In genomic region chr9:92730897-92731296, GRCh38 we compare ENCODE assay signal across 27 cellular contexts. TPM values are rescaled to one million over a fixed set of nuclear protein-coding genes. Genes with fewer than 3 reads are reported as not detected.
A peak's percentile ranks its signal among the peaks of the same experiment; 100 is the strongest.
DNase-seq lines count a peak whose midpoint lies in the region; TF ChIP-seq lines count a peak whose summit lies in the region.
"Had no signal": no experiment of that assay in that cellular context is flagged by ENCODE, and none has a peak within 500 bp of the region (broad histone marks: within the 10 kb centered on the region; RNA-seq: fewer than 3 reads in every experiment).

No MANE protein-coding gene starts in this region.

- H3K4me3 Mint-ChIP-seq in type B pancreatic cell, result no peak overlapping the region
- H3K4me3 Mint-ChIP-seq: activated CD4-positive, alpha-beta T cell treated with anti-CD3 and anti-CD28 coated beads, Interleukin-2, amount 10 ng/mL, durations not matched to agents 24 days and 14 days; activated CD8-positive, alpha-beta memory T cell treated with anti-CD3 and anti-CD28 coated beads, Interleukin-2, amount 10 ng/mL, durations not matched to agents 7 days and 5 days; activated naive CD8-positive, alpha-beta T cell treated with anti-CD3 and anti-CD28 coated beads for 36 hours; activated T-helper 1 cell treated with anti-CD3 and anti-CD28 coated beads, Interleukin-12 subunit alpha, Interleukin-12 subunit beta, Interleukin-2, Interleukin-4 antibody, amounts not matched to agents 30 ng/mL and 10 ng/mL and 1 ng/mL, durations not matched to agents 14 hours and 24 hours and 36 hours; immature natural killer cell had no signal

- no peak overlapping the region for H3K4me3 ChIP-seq in SU-DHL-6 (ENCODE audit: insufficient read depth, low read length, poor library complexity, severe bottlenecking)
- no peak overlapping the region for H3K4me3 ChIP-seq in MG63
- no peak overlapping the region for H3K4me3 ChIP-seq in thyroid gland (replicated peaks in 1 of 3)
- no peak overlapping the region for H3K4me3 ChIP-seq in mesendoderm (ENCODE audit: low read length)
- H3K4me3 ChIP-seq: hepatocyte, right lobe of liver, transverse colon had no signal

- H3F3A ChIP-seq in SU-DHL-6 (ENCODE audit: insufficient read depth), result peaks cover 24% of the 10 kb centered on the region

- no peak overlapping the region for H3K4ac ChIP-seq in mesendoderm (ENCODE audit: low read depth, low read length)

- intact Hi-C loops in thyroid gland (cut with DNase I), result no loop called here

- peaks cover 52% of the 10 kb centered on the region for H3K79me1 ChIP-seq in mesendoderm (ENCODE audit: low read length)

- H3K23ac ChIP-seq in mesendoderm (ENCODE audit: low read length), result no peak overlapping the region

- TF ChIP-seq POLR2A in thyroid gland (IDR thresholded peaks at IDR 0.05), result no peak

- no peaks in the 10 kb centered on the region for H3K27me3 Mint-ChIP-seq in type B pancreatic cell
- H3K27me3 Mint-ChIP-seq: activated CD4-positive, alpha-beta T cell treated with anti-CD3 and anti-CD28 coated beads, Interleukin-2, amount 10 ng/mL, durations not matched to agents 24 days and 14 days; activated CD8-positive, alpha-beta memory T cell treated with anti-CD3 and anti-CD28 coated beads, Interleukin-2, amount 10 ng/mL, durations not matched to agents 7 days and 5 days; activated naive CD8-positive, alpha-beta T cell treated with anti-CD3 and anti-CD28 coated beads for 36 hours had no signal

- H2BK120ac ChIP-seq in mesendoderm (ENCODE audit: low read depth, low read length), result no peak overlapping the region

- H4K5ac ChIP-seq in mesendoderm (ENCODE audit: low read length), result no peak overlapping the region

- 87 to 94% methylated on average over 4 to 5 of the region's 8 CpGs for WGBS in thyroid gland, 2 donors
- no CpG with 5 or more reads among the region's 8 CpGs for WGBS in mesendoderm (ENCODE audit: extremely low coverage, insufficient coverage, low lambda C conversion rate)

- H2BK15ac ChIP-seq in mesendoderm (replicated peaks; ENCODE audit: low read depth), result no peak overlapping the region

- H3K36me3 Mint-ChIP-seq in type B pancreatic cell, result peaks cover 11% of the 10 kb centered on the region
- H3K36me3 Mint-ChIP-seq: activated CD8-positive, alpha-beta memory T cell treated with anti-CD3 and anti-CD28 coated beads, Interleukin-2, amount 10 ng/mL, durations not matched to agents 7 days and 5 days; activated naive CD8-positive, alpha-beta T cell treated with anti-CD3 and anti-CD28 coated beads for 36 hours had no signal

- H3K56ac ChIP-seq in mesendoderm (ENCODE audit: low read length), result no peak overlapping the region

- no peak overlapping the region for H3K18ac ChIP-seq in mesendoderm (ENCODE audit: low read length)

- H3K27ac ChIP-seq in SU-DHL-6 (ENCODE audit: low read depth, low read length) (peak overlapping the region; percentile 90; the same call in 1 of the 2 replicates), thyroid gland (no peak overlapping the region), mesendoderm (ENCODE audit: low read depth, low read length) (no peak overlapping the region)
- H3K27ac ChIP-seq: hepatocyte, right lobe of liver, transverse colon had no signal

- H3K27me3 ChIP-seq in SU-DHL-6 (ENCODE audit: low read length) (no peaks in the 10 kb centered on the region), MG63 (no peaks in the 10 kb centered on the region), thyroid gland (no peaks in the 10 kb centered on the region), mesendoderm (ENCODE audit: insufficient read depth, low read length, poor library complexity) (no peaks in the 10 kb centered on the region)
- H3K27me3 ChIP-seq: hepatocyte, right lobe of liver, transverse colon had no signal

- H3K4me1 Mint-ChIP-seq in type B pancreatic cell (ENCODE audit: unreplicated experiment), result peaks cover 10% of the 10 kb centered on the region

- no peak overlapping the region for H4K8ac ChIP-seq in mesendoderm (ENCODE audit: low read depth, low read length)

- H3K9me3 ChIP-seq in SU-DHL-6 (ENCODE audit: insufficient read depth, low read length) (no peaks in the 10 kb centered on the region), MG63 (no peaks in the 10 kb centered on the region), thyroid gland (no peaks in the 10 kb centered on the region)
- H3K9me3 ChIP-seq: right lobe of liver, transverse colon had no signal

- H2BK5ac ChIP-seq in mesendoderm (ENCODE audit: low read length), result no peak overlapping the region

- H3K9me2 ChIP-seq in SU-DHL-6 (replicated peaks; ENCODE audit: insufficient read depth, low read length), result no peaks in the 10 kb centered on the region

- H2AK5ac ChIP-seq in mesendoderm (ENCODE audit: low read length), result no peak overlapping the region

- H3K9ac ChIP-seq in SU-DHL-6 (ENCODE audit: low read length) (no peak overlapping the region), mesendoderm (ENCODE audit: low read length) (no peak overlapping the region)

- H4K20me1 ChIP-seq in SU-DHL-6 (ENCODE audit: low read depth, low read length), result peaks cover 8% of the 10 kb centered on the region; the same call in 1 of the 2 replicates

- H2AFZ ChIP-seq in SU-DHL-6 (ENCODE audit: low read depth, low read length, severe bottlenecking), result no peak overlapping the region
- H2AFZ ChIP-seq: hepatocyte had no signal

- peak; percentile 50 for DNase-seq in activated effector memory CD4-positive, alpha-beta T cell treated with anti-CD3 and anti-CD28 coated beads, Interleukin-2, amount 50 U/mL, for 16 hours
- no peak for DNase-seq in activated effector memory CD4-positive, alpha-beta T cell treated with Interleukin-2 at 50 U/mL for 16 hours
- DNase-seq in islet precursor cell (peak; percentile 44), type B pancreatic cell (ENCODE audit: extremely low spot score, unreplicated experiment) (peak; percentile 63), MG63 (no peak), thyroid gland (no peak), mesendoderm (no peak)
- DNase-seq: activated CD4-positive, alpha-beta T cell treated with anti-CD3 and anti-CD28 coated beads, Interleukin-2, amount 10 ng/mL, durations not matched to agents 24 days and 14 days; activated CD8-positive, alpha-beta memory T cell treated with anti-CD3 and anti-CD28 coated beads, Interleukin-2, amount 10 ng/mL, durations not matched to agents 7 days and 5 days; activated naive CD8-positive, alpha-beta T cell treated with anti-CD3 and anti-CD28 coated beads for 36 hours; AML-193; DMS53; foreskin melanocyte; GDM1; immature natural killer cell; KBM-7; left ventricle myocardium superior; NCI-H1436; NCI-H2107; NCI-H446; OCI-M1; SHP77; transverse colon had no signal

- H3K9me3 Mint-ChIP-seq in type B pancreatic cell, result no peaks in the 10 kb centered on the region
- H3K9me3 Mint-ChIP-seq: activated CD4-positive, alpha-beta T cell treated with anti-CD3 and anti-CD28 coated beads, Interleukin-2, amount 10 ng/mL, durations not matched to agents 24 days and 14 days; activated naive CD8-positive, alpha-beta T cell treated with anti-CD3 and anti-CD28 coated beads for 36 hours; activated T-helper 1 cell treated with anti-CD3 and anti-CD28 coated beads, Interleukin-12 subunit alpha, Interleukin-12 subunit beta, Interleukin-2, Interleukin-4 antibody, amounts not matched to agents 30 ng/mL and 10 ng/mL and 1 ng/mL, durations not matched to agents 14 hours and 24 hours and 36 hours; immature natural killer cell had no signal

- peaks cover 9% of the 10 kb centered on the region; the same call in 1 of the 2 replicates for H3K36me3 ChIP-seq in SU-DHL-6 (ENCODE audit: low read length)
- H3K36me3 ChIP-seq in MG63, result peaks cover 12% of the 10 kb centered on the region
- no peaks in the 10 kb centered on the region for H3K36me3 ChIP-seq in thyroid gland
- H3K36me3 ChIP-seq in mesendoderm (ENCODE audit: control insufficient read depth, insufficient read depth, low read length), result peaks cover 4% of the 10 kb centered on the region
- H3K36me3 ChIP-seq: transverse colon had no signal

- H3K4me1 ChIP-seq in thyroid gland, result peaks cover 17 to 26% of the 10 kb centered on the region in 2 donors
- H3K4me1 ChIP-seq in mesendoderm (ENCODE audit: control insufficient read depth, low read depth, low read length), result peaks cover 1% of the 10 kb centered on the region
- H3K4me1 ChIP-seq: right lobe of liver had no signal

- H3K27ac Mint-ChIP-seq in type B pancreatic cell, result no peak overlapping the region
- H3K27ac Mint-ChIP-seq: activated CD4-positive, alpha-beta T cell treated with anti-CD3 and anti-CD28 coated beads, Interleukin-2, amount 10 ng/mL, durations not matched to agents 24 days and 14 days; activated naive CD8-positive, alpha-beta T cell treated with anti-CD3 and anti-CD28 coated beads for 36 hours; activated T-helper 1 cell treated with anti-CD3 and anti-CD28 coated beads, Interleukin-12 subunit alpha, Interleukin-12 subunit beta, Interleukin-2, Interleukin-4 antibody, amounts not matched to agents 30 ng/mL and 10 ng/mL and 1 ng/mL, durations not matched to agents 14 hours and 24 hours and 36 hours; immature natural killer cell had no signal

- TF ChIP-seq CTCF in SU-DHL-6 (IDR thresholded peaks at IDR 0.05; ENCODE audit: insufficient read depth, low read length, poor library complexity, severe bottlenecking), result no peak
- no peak for TF ChIP-seq CTCF in type B pancreatic cell (conservative IDR thresholded peaks at IDR 0.05)
- no peak for TF ChIP-seq CTCF in thyroid gland (IDR thresholded peaks at IDR 0.05)

- H3K79me2 ChIP-seq in SU-DHL-6 (ENCODE audit: insufficient read depth, low read length), result peaks cover 51% of the 10 kb centered on the region
- peaks cover 33% of the 10 kb centered on the region for H3K79me2 ChIP-seq in mesendoderm (ENCODE audit: control insufficient read depth, insufficient read depth, low read length)

- H3K4me2 ChIP-seq in SU-DHL-6 (ENCODE audit: low read depth, low read length, poor library complexity, severe bottlenecking) (peak overlapping the region; percentile 72), mesendoderm (ENCODE audit: low read length) (no peak overlapping the region)
- H3K4me2 ChIP-seq: hepatocyte had no signal

RNA-seq across cellular contexts. Expression of gene BICD2, which starts 33.7 kb away (rescaled TPM):
- total RNA-seq in type B pancreatic cell (ENCODE audit: low replicate concordance), result 26.8 and 28.6 TPM in 2 replicates
- total RNA-seq in MG63 (2014; rRNA removed; shearing (Covaris generic); ENCODE audit: low replicate concordance), result 35.6 and 49.5 TPM in 2 replicates
- 10 to 100 TPM; 26.1 to 33.3 (median 28.2) TPM for total RNA-seq in thyroid gland
- 10.9 TPM for polyA plus RNA-seq in mesendoderm (2013, experiment 1 of 2)
- polyA plus RNA-seq in mesendoderm (2013, experiment 2 of 2), result 11.3 TPM

Comparison
In these comparisons a context has a peak if more than half of its experiments do, and no peak if none do; other contexts are left out.
1. DNase-seq: peak in activated effector memory CD4-positive, alpha-beta T cell treated with anti-CD3 and anti-CD28 coated beads, Interleukin-2, amount 50 U/mL, for 16 hours (single experiment), islet precursor cell (single experiment) and type B pancreatic cell (single experiment); none in activated effector memory CD4-positive, alpha-beta T cell treated with Interleukin-2 at 50 U/mL for 16 hours (single experiment), MG63 (single experiment), thyroid gland (0 of 2) and mesendoderm (single experiment).